ENCODE assay signal across 21 cellular contexts in the genomic region with DNA sequence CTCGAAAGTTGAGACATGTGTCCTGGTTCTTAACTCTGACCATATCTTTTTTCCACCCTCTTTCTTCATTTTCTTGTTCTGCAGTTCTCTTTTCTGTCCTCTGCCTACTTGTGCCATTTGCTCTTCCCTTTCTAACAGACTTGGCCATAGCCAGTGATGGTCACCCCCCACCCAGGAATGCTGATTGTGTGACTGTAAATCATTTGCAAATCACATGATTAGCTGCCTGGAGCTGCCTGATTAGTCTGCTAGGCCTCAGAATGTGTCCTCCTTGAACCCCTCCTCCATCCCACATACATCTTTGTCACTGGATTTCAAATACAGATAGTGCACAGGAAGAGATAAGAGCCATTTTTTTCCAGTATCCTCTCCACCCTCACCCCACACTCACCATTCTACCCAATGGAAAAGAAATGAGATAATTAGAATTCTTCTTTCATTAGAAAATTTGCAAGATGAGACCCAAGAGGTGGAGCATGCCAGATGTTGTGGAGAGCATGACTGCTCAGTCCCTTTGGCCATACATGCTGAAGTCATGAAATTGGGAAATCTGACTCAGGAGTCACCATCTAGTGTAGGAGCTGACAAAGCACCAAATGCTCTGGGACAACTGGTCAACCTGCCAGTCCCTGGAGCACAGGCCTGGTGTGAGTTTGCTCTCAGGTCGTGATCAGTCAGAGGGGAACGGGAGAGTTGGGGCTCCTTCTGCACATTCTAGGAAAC.
DNase-seq lines count a peak whose midpoint lies in the region; ATAC-seq and TF ChIP-seq lines count a peak whose summit lies in the region.
"Had no signal": no experiment of that assay in that cellular context is flagged by ENCODE, and none has a peak within 500 bp of the region (broad histone marks: within the 10 kb centered on the region; RNA-seq: fewer than 3 reads in every experiment).

No MANE protein-coding gene starts in this region.

- peaks cover 0 to 5% of the 10 kb centered on the region in 2 experiments for H3K27me3 ChIP-seq in mesenchymal stem cell (ENCODE audit: control insufficient read depth in 1 of 2, insufficient read depth in 1 of 2, low read length in 2 of 2)
- H3K27me3 ChIP-seq: heart right ventricle had no signal

- H2AK5ac ChIP-seq in mesenchymal stem cell (ENCODE audit: low read length, severe bottlenecking) = no peak overlapping the region

- H3K27ac ChIP-seq in mesenchymal stem cell (ENCODE audit: low read length, poor library complexity, severe bottlenecking) = no peak overlapping the region
- H3K27ac ChIP-seq: KMS-11, thoracic aorta had no signal

- peak overlapping the region in 1 of 2 experiments; percentile 87 for H2BK12ac ChIP-seq in mesenchymal stem cell (ENCODE audit: low read length in 2 of 2)

- no peak for TF ChIP-seq CTCF in epithelial cell of proximal tubule (conservative IDR thresholded peaks at IDR 0.05; ENCODE audit: low read depth, low read length)

- H2AFZ ChIP-seq in mesenchymal stem cell (ENCODE audit: low read depth, low read length) = no peak overlapping the region

- no peak overlapping the region for H3K23ac ChIP-seq in mesenchymal stem cell (ENCODE audit: low read length in 2 of 2)

- DNase-seq in ELR (ENCODE audit: low read depth) (peak; percentile 9), RPMI8226 (peak; percentile 37), epithelial cell of proximal tubule (ENCODE audit: low read depth) (peak; percentile 6), mesenchymal stem cell (peak; percentile 52), NCI-H1436 (lab: John Stamatoyannopoulos, UW) (no peak), T-helper 1 cell (no peak)
- DNase-seq: activated CD4-positive, alpha-beta T cell treated with anti-CD3 and anti-CD28 coated beads, Interleukin-2, amount 50 U/mL, for 1 hour; activated naive CD8-positive, alpha-beta T cell treated with anti-CD3 and anti-CD28 coated beads for 36 hours; CD4-positive, CD25-positive, alpha-beta regulatory T cell; effector memory CD8-positive, alpha-beta T cell; heart right ventricle; MV-4-11; NCI-H1694 treated with DMSO at 0.1 percent for 48 hours; NCI-H2171 treated with DMSO at 0.1 percent for 48 hours; NCI-H526 treated with DMSO at 0.1 percent for 48 hours; stimulated activated naive B cell treated with anti-CD40 and anti-IgM and Interleukin-4, amounts not matched to agents 10 μg/mL and 1 μg/mL and 100 μg/mL, for 72 hours had no signal

- H3K9me3 ChIP-seq in mesenchymal stem cell (ENCODE audit: control insufficient read depth, low read length) = peaks cover 4% of the 10 kb centered on the region

- H2BK5ac ChIP-seq in mesenchymal stem cell (ENCODE audit: low read depth, low read length, poor library complexity, severe bottlenecking) = no peak overlapping the region

- TF ChIP-seq POLR2A in GM18505 (IDR thresholded peaks at IDR 0.05; ENCODE audit: borderline replicate concordance, extremely low read depth, insufficient read depth, insufficient read length) = no peak

- H3K4me1 ChIP-seq in mesenchymal stem cell (ENCODE audit: control insufficient read depth, insufficient read depth, low read depth, low read length) = peaks cover 5% of the 10 kb centered on the region

- ATAC-seq in GM19035 (IDR thresholded peaks at IDR 0.05; ENCODE audit: unreplicated experiment) = no peak
- no peak for ATAC-seq in GM18505 (IDR thresholded peaks at IDR 0.05; ENCODE audit: unreplicated experiment)
- ATAC-seq: effector memory CD8-positive, alpha-beta T cell; stimulated activated naive B cell treated with anti-CD40 and anti-IgM and Interleukin-4, amounts not matched to agents 10 μg/mL and 1 μg/mL and 100 μg/mL, for 72 hours had no signal

- H3K4ac ChIP-seq in mesenchymal stem cell (ENCODE audit: low read depth in 1 of 2, low read length in 2 of 2) = no peak overlapping the region

- no peak overlapping the region for H4K91ac ChIP-seq in mesenchymal stem cell (ENCODE audit: low read length)

- H3K4me3 ChIP-seq in epithelial cell of proximal tubule (ENCODE audit: low read depth, low read length) (no peak overlapping the region), mesenchymal stem cell (ENCODE audit: insufficient read depth in 1 of 2, low read depth in 1 of 2, low read length in 2 of 2) (no peak overlapping the region)
- H3K4me3 ChIP-seq: heart right ventricle, smooth muscle cell, thoracic aorta had no signal

- H3K79me1 ChIP-seq in mesenchymal stem cell (replicated peaks; ENCODE audit: low read length, poor library complexity, severe bottlenecking) = no peaks in the 10 kb centered on the region

- no peak overlapping the region for H3K18ac ChIP-seq in mesenchymal stem cell (ENCODE audit: low read depth in 1 of 2, low read length in 2 of 2)

- no peak overlapping the region for H4K8ac ChIP-seq in mesenchymal stem cell (ENCODE audit: low read length)

- WGBS in mesenchymal stem cell = 95% methylated on average over 3 of the region's 3 CpGs

- no peak overlapping the region for H3K14ac ChIP-seq in mesenchymal stem cell (ENCODE audit: low read length in 2 of 2)

- H2BK15ac ChIP-seq in mesenchymal stem cell (ENCODE audit: low read depth, poor library complexity, severe bottlenecking) = no peak overlapping the region

- H2BK120ac ChIP-seq in mesenchymal stem cell (ENCODE audit: low read depth, low read length) = no peak overlapping the region

- no peak overlapping the region for H3K4me2 ChIP-seq in mesenchymal stem cell (ENCODE audit: low read length, poor library complexity, severe bottlenecking)
- H3K4me2 ChIP-seq: KMS-11, smooth muscle cell had no signal

- H3K36me3 ChIP-seq in mesenchymal stem cell (ENCODE audit: control insufficient read depth in 1 of 2, insufficient read depth in 2 of 2, low read depth in 1 of 2, low read length in 2 of 2) = no peaks in the 10 kb centered on the region
- H3K36me3 ChIP-seq: heart right ventricle, thoracic aorta had no signal

- H3K9ac ChIP-seq in mesenchymal stem cell (ENCODE audit: low read length) = no peak overlapping the region
- H3K9ac ChIP-seq: KMS-11 had no signal

Comparison
In these comparisons a context has a peak if more than half of its experiments do, and no peak if none do; other contexts are left out.
1. DNase-seq: peak in ELR (single experiment), RPMI8226 (single experiment), epithelial cell of proximal tubule (single experiment) and mesenchymal stem cell (single experiment); none in NCI-H1436 (single experiment) and T-helper 1 cell (0 of 5).